Comparison of ENCODE assay signal across 12 cellular contexts in genomic region chr15:90188914-90189748, GRCh38. TPM values are rescaled to one million over a fixed set of nuclear protein-coding genes. Genes with fewer than 3 reads are reported as not detected.
DNase-seq lines count a peak whose midpoint lies in the region; ATAC-seq, FAIRE-seq and TF ChIP-seq lines count a peak whose summit lies in the region.
"Had no signal": no experiment of that assay in that cellular context is flagged by ENCODE, and none has a peak within 500 bp of the region (broad histone marks: within the 10 kb centered on the region; RNA-seq: fewer than 3 reads in every experiment).

No MANE protein-coding gene starts in this region.

- WGBS in GM12878 (ENCODE audit: insufficient coverage, insufficient replicate concordance, low lambda C conversion rate, missing lambda C conversion rate): 66% methylated on average over 8 of the region's 8 CpGs
- WGBS in prostate gland: 86% methylated on average over 8 of the region's 8 CpGs

- TF ChIP-seq CTCF in GM12878 (IDR thresholded peaks at IDR 0.05 in 2 of 3, conservative IDR thresholded peaks at IDR 0.05 in 1 of 3; ENCODE audit: control insufficient read depth in 2 of 3, extremely low read depth in 1 of 3, insufficient read depth in 1 of 3, low read depth in 3 of 3, low read length in 3 of 3): no peak
- no peak for TF ChIP-seq CTCF in prostate gland (IDR thresholded peaks at IDR 0.05)
- TF ChIP-seq CTCF in mesothelial cell of epicardium (IDR thresholded peaks at IDR 0.05; ENCODE audit: unreplicated experiment): no peak

- intact Hi-C loops in GM12878 (cut with micrococcal nuclease; ENCODE audit: unreplicated experiment): no loop called here
- intact Hi-C loops in prostate gland (cut with DNase I): no loop called here

- RAD21 ChIA-PET in GM12878 (lab: Charles Lee; ENCODE audit: unreplicated experiment): interaction anchor here (0.9 to 1.6 kb wide), 4 partner anchors 12 to 45 kb away, joined by 3 to 5 read pairs (median 4); partner anchors contain the start of gene GDPGP1

- SMC1A ChIA-PET in GM12878 (lab: Charles Lee; ENCODE audit: uncharacterized antibody, unreplicated experiment): interaction anchor here (1.1 to 5.3 kb wide), 8 partner anchors 10 to 98 kb away, joined by 3 to 47 read pairs (median 6); partner anchors contain the start of genes CIB1, GDPGP1 and SEMA4B

- FAIRE-seq in GM12891 (lab: Jason Lieb, UNC) (no peak), GM12878 (lab: Jason Lieb, UNC) (no peak)

- no peak overlapping the region for H3K4me2 ChIP-seq in GM12878 (ENCODE audit: control insufficient read depth, insufficient read depth)

- no peak for TF ChIP-seq EP300 in GM12878 (IDR thresholded peaks at IDR 0.05; ENCODE audit: borderline replicate concordance in 1 of 2, control insufficient read depth in 1 of 2, low read depth in 2 of 2, low read length in 2 of 2)

- CTCF ChIA-PET in GM12878 (lab: Yijun Ruan, JAX): interaction anchor here (1.0 to 4.1 kb wide), 7 partner anchors 12 to 44 kb away, joined by 3 to 22 read pairs (median 4); partner anchors contain the start of gene SEMA4B
- CTCF ChIA-PET in activated CD8-positive, alpha-beta memory T cell treated with anti-CD3 and anti-CD28 coated beads, Interleukin-2, amount 10 ng/mL, durations not matched to agents 7 days and 5 days (lab: Charles Lee): interaction anchor here (0.6 to 1.7 kb wide), 2 partner anchors 12 to 143 kb away, joined by 5 to 6 read pairs; partner anchors contain the start of gene SEMA4B

- no peak overlapping the region for H3K4me3 ChIP-seq in GM12878
- no peak overlapping the region for H3K4me3 ChIP-seq in prostate gland

- DNase-seq in GM12891 (ENCODE audit: insufficient read length, low spot score) (no peak), NAMALWA (ENCODE audit: low spot score) (peak; percentile 30), GM12878 (ENCODE audit: low read depth, low spot score) (no peak), prostate gland (ENCODE audit: low spot score) (no peak), NCI-H2081 (lab: John Stamatoyannopoulos, UW) (no peak), mesothelial cell of epicardium (ENCODE audit: low spot score in 2 of 2, unreplicated experiment in 2 of 2) (no peak), amygdala (lab: John Stamatoyannopoulos, UW) (no peak)
- DNase-seq in activated CD8-positive, alpha-beta memory T cell treated with anti-CD3 and anti-CD28 coated beads, Interleukin-2, amount 10 ng/mL, durations not matched to agents 7 days and 5 days: no peak
- DNase-seq: activated CD4-positive, alpha-beta T cell treated with anti-CD3 and anti-CD28 coated beads, Interleukin-2, amount 10 ng/mL, durations not matched to agents 7 days and 5 days; activated gamma-delta T cell treated with Interleukin-2 at 50 U/mL for 16 hours; NCI-H1417; SW 1271 had no signal

- no peak overlapping the region for H2AFZ ChIP-seq in GM12878 (ENCODE audit: control insufficient read depth, low read depth, low read length)

- peaks cover 45% of the 10 kb centered on the region for H3K4me1 ChIP-seq in GM12878 (ENCODE audit: control insufficient read depth, insufficient read depth, low read length)
- H3K4me1 ChIP-seq in prostate gland (replicated peaks): peaks cover 22% of the 10 kb centered on the region

- H3K27me3 ChIP-seq in GM12878 (replicated peaks in 1 of 2; ENCODE audit: control insufficient read depth in 2 of 2, insufficient read depth in 2 of 2, low read length in 1 of 2) (no peaks in the 10 kb centered on the region), prostate gland (replicated peaks; ENCODE audit: insufficient read depth) (no peaks in the 10 kb centered on the region)

- in situ Hi-C loops in GM12878 (cut with MboI): no loop called here

- H3K9ac ChIP-seq in GM12878 (ENCODE audit: control insufficient read depth, insufficient read depth, low read length): no peak overlapping the region

- no peak for ATAC-seq in GM12878
- no peak for ATAC-seq in activated CD8-positive, alpha-beta memory T cell treated with anti-CD3 and anti-CD28 coated beads, Interleukin-2, amount 10 ng/mL, durations not matched to agents 7 days and 5 days

- H3K27me3 Mint-ChIP-seq in activated CD8-positive, alpha-beta memory T cell treated with anti-CD3 and anti-CD28 coated beads, Interleukin-2, amount 10 ng/mL, durations not matched to agents 7 days and 5 days: no peaks in the 10 kb centered on the region
- no peaks in the 10 kb centered on the region for H3K27me3 Mint-ChIP-seq in mesothelial cell of epicardium (ENCODE audit: low read depth)
- H3K27me3 Mint-ChIP-seq: activated CD4-positive, alpha-beta T cell treated with anti-CD3 and anti-CD28 coated beads, Interleukin-2, amount 10 ng/mL, durations not matched to agents 7 days and 5 days had no signal

- H3K27ac ChIP-seq in GM12878 (ENCODE audit: control insufficient read depth, insufficient read depth): no peak overlapping the region
- H3K27ac ChIP-seq in prostate gland: peak overlapping the region; percentile 75 to 99

- POLR2A ChIA-PET in GM12878 (lab: Charles Lee): interaction anchor here (0.8 to 6.0 kb wide), 6 partner anchors 8 to 26 kb away, joined by 3 to 101 read pairs (median 5); partner anchors contain the start of gene SEMA4B

- peaks cover 34% of the 10 kb centered on the region for H3K4me1 Mint-ChIP-seq in activated CD8-positive, alpha-beta memory T cell treated with anti-CD3 and anti-CD28 coated beads, Interleukin-2, amount 10 ng/mL, durations not matched to agents 7 days and 5 days
- H3K4me1 Mint-ChIP-seq in mesothelial cell of epicardium: peaks cover 22% of the 10 kb centered on the region

- H3K36me3 ChIP-seq in GM12878 (ENCODE audit: control insufficient read depth in 2 of 2, insufficient read depth in 2 of 2, low read length in 1 of 2): 0 out of 4 replicates have a peak, but pooled peaks cover 0 to 2% of the 10 kb centered on the region in 2 experiments
- H3K36me3 ChIP-seq in prostate gland: no peaks in the 10 kb centered on the region

- TF ChIP-seq POLR2A in GM12891 (IDR thresholded peaks at IDR 0.05; ENCODE audit: low read depth, low read length) (no peak), GM12878 (IDR thresholded peaks at IDR 0.05; ENCODE audit: low read depth, low read length) (no peak), prostate gland (IDR thresholded peaks at IDR 0.05) (no peak)

- H4K20me1 ChIP-seq in GM12878 (ENCODE audit: control insufficient read depth, insufficient read depth): no peaks in the 10 kb centered on the region

- H3K36me3 Mint-ChIP-seq in activated CD8-positive, alpha-beta memory T cell treated with anti-CD3 and anti-CD28 coated beads, Interleukin-2, amount 10 ng/mL, durations not matched to agents 7 days and 5 days: no peaks in the 10 kb centered on the region
- peaks cover 2% of the 10 kb centered on the region for H3K36me3 Mint-ChIP-seq in mesothelial cell of epicardium

- no peak overlapping the region for H3K4me3 Mint-ChIP-seq in activated CD8-positive, alpha-beta memory T cell treated with anti-CD3 and anti-CD28 coated beads, Interleukin-2, amount 10 ng/mL, durations not matched to agents 7 days and 5 days
- H3K4me3 Mint-ChIP-seq in mesothelial cell of epicardium: no peak overlapping the region
- H3K4me3 Mint-ChIP-seq: activated CD4-positive, alpha-beta T cell treated with anti-CD3 and anti-CD28 coated beads, Interleukin-2, amount 10 ng/mL, durations not matched to agents 7 days and 5 days had no signal

- H3K27ac Mint-ChIP-seq in activated CD8-positive, alpha-beta memory T cell treated with anti-CD3 and anti-CD28 coated beads, Interleukin-2, amount 10 ng/mL, durations not matched to agents 7 days and 5 days: no peak overlapping the region
- no peak overlapping the region for H3K27ac Mint-ChIP-seq in mesothelial cell of epicardium
- H3K27ac Mint-ChIP-seq: activated CD4-positive, alpha-beta T cell treated with anti-CD3 and anti-CD28 coated beads, Interleukin-2, amount 10 ng/mL, durations not matched to agents 7 days and 5 days had no signal

- BruUV-seq in GM12878 (replicated peaks; lab: Mats Ljungman, UMichigan): no TSS peak

- no peaks in the 10 kb centered on the region for H3K9me3 Mint-ChIP-seq in activated CD8-positive, alpha-beta memory T cell treated with anti-CD3 and anti-CD28 coated beads, Interleukin-2, amount 10 ng/mL, durations not matched to agents 7 days and 5 days (ENCODE audit: low read depth)
- no peaks in the 10 kb centered on the region for H3K9me3 Mint-ChIP-seq in mesothelial cell of epicardium
- H3K9me3 Mint-ChIP-seq: activated CD4-positive, alpha-beta T cell treated with anti-CD3 and anti-CD28 coated beads, Interleukin-2, amount 10 ng/mL, durations not matched to agents 7 days and 5 days had no signal

- H3K9me3 ChIP-seq in GM12878 (replicated peaks; ENCODE audit: control insufficient read depth, insufficient read depth, low read length) (no peaks in the 10 kb centered on the region), prostate gland (no peaks in the 10 kb centered on the region)

- TF ChIP-seq RAD21 in GM12878 (IDR thresholded peaks at IDR 0.05; ENCODE audit: insufficient read depth, low read depth, low read length): no peak

- H3K79me2 ChIP-seq in GM12878 (ENCODE audit: control insufficient read depth, insufficient read depth, low read length): peaks cover 8% of the 10 kb centered on the region; the same call in 1 of the 2 replicates

RNA-seq across cellular contexts. Expression of gene SEMA4B, which starts 12.0 kb away (rescaled TPM):
- 8.2 TPM for polyA plus RNA-seq in GM12891 (2012; ENCODE audit: low read depth, missing spikeins)
- total RNA-seq in GM12878 (2013; cell fraction: nucleolus; rRNA removed): 76.9 and 77.1 TPM in 2 replicates
- total RNA-seq in GM12878 (2014; rRNA removed) (10.4 and 13.4 TPM in 2 replicates), GM12878 (2014; rRNA removed; fragmentation: Illumina TruSeq; extraction: Trizol) (7.7 and 8.8 TPM in 2 replicates), GM12878 (2021) (23.5 and 26.0 TPM in 2 replicates), prostate gland (10 to 100 TPM; 96.1 to 99.6 TPM), mesothelial cell of epicardium (32.3 to 37.7 TPM (median 35.4 TPM) in 3 replicates)
- 5.7 TPM for polyA plus RNA-seq in GM12878 (2011; ENCODE audit: low read depth)
- polyA plus RNA-seq in GM12878 (2011; rRNA removed) (3.9 and 8.7 TPM in 2 replicates), GM12878 (2014; fragmentation: Illumina TruSeq; extraction: Trizol) (3.7 and 8.1 TPM in 2 replicates), GM12878 (2014; fragmentation: Nextera tagmentation; extraction: Ambion mirVana) (1 to 10 TPM in 1 of 2 experiments, under 1 TPM in 1; 0.87 to 1.4 TPM), GM12878 (2014; rRNA removed) (16.3 and 18.1 TPM in 2 replicates), GM12878 (2016; fragmentation: Nextera tagmentation; extraction: Ambion mirVana) (10 to 100 TPM in 1 of 2 experiments, 1 to 10 TPM in 1; 10.0 to 10.8 TPM)
- 9.1 and 11.6 TPM in 2 replicates for polyA plus RNA-seq in GM12878 (2011; cell fraction: cytosol; rRNA removed)
- 40.5 and 46.0 TPM in 2 replicates for polyA plus RNA-seq in GM12878 (2011; cell fraction: nucleus; rRNA removed)
- polyA plus RNA-seq in GM12878 (2012): 12.4 and 13.5 TPM in 2 replicates
- polyA minus RNA-seq in GM12878 (2011; rRNA and poly(A)+ RNA removed): 18.4 and 36.0 TPM in 2 replicates
- polyA minus RNA-seq in GM12878 (2011; cell fraction: cytosol; rRNA and poly(A)+ RNA removed): 6.4 and 14.2 TPM in 2 replicates
- 13.7 and 25.4 TPM in 2 replicates for polyA minus RNA-seq in GM12878 (2011; cell fraction: nucleus; rRNA and poly(A)+ RNA removed)
- total RNA-seq in activated CD8-positive, alpha-beta memory T cell treated with anti-CD3 and anti-CD28 coated beads, Interleukin-2, amount 10 ng/mL, durations not matched to agents 7 days and 5 days: 10 to 100 TPM in 1 of 2 experiments, 1 to 10 TPM in 1; 6.0 to 13.8 TPM

RNA-seq across cellular contexts. Expression of gene CIB1, which starts 44.6 kb away (rescaled TPM):
- polyA plus RNA-seq in GM12891 (2012; ENCODE audit: low read depth, missing spikeins): 88.7 TPM
- total RNA-seq in GM12878 (2013; cell fraction: nucleolus; rRNA removed): 10.1 and 10.3 TPM in 2 replicates
- 67.1 and 73.8 TPM in 2 replicates for total RNA-seq in GM12878 (2014; rRNA removed)
- 51.4 and 53.0 TPM in 2 replicates for total RNA-seq in GM12878 (2014; rRNA removed; fragmentation: Illumina TruSeq; extraction: Trizol)
- 80.8 and 88.8 TPM in 2 replicates for total RNA-seq in GM12878 (2021)
- polyA plus RNA-seq in GM12878 (2011; ENCODE audit: low read depth): 55.1 TPM
- 78.5 and 155 TPM in 2 replicates for polyA plus RNA-seq in GM12878 (2011; rRNA removed)
- polyA plus RNA-seq in GM12878 (2011; cell fraction: cytosol; rRNA removed): 207 and 248 TPM in 2 replicates
- 114 and 156 TPM in 2 replicates for polyA plus RNA-seq in GM12878 (2011; cell fraction: nucleus; rRNA removed)
- polyA plus RNA-seq in GM12878 (2012): 109 and 142 TPM in 2 replicates
- polyA plus RNA-seq in GM12878 (2014; fragmentation: Illumina TruSeq; extraction: Trizol): 42.7 and 83.0 TPM in 2 replicates
- 10 to 100 TPM; 10.8 to 42.5 TPM for polyA plus RNA-seq in GM12878 (2014; fragmentation: Nextera tagmentation; extraction: Ambion mirVana)
- 141 and 142 TPM in 2 replicates for polyA plus RNA-seq in GM12878 (2014; rRNA removed)
- polyA plus RNA-seq in GM12878 (2016; fragmentation: Nextera tagmentation; extraction: Ambion mirVana): 100 to 1,000 TPM; 128 to 134 TPM
- polyA minus RNA-seq in GM12878 (2011; rRNA and poly(A)+ RNA removed): 57.2 and 93.1 TPM in 2 replicates
- polyA minus RNA-seq in GM12878 (2011; cell fraction: cytosol; rRNA and poly(A)+ RNA removed): 17.9 and 31.4 TPM in 2 replicates
- 11.7 and 13.8 TPM in 2 replicates for polyA minus RNA-seq in GM12878 (2011; cell fraction: nucleus; rRNA and poly(A)+ RNA removed)
- total RNA-seq in prostate gland: 100 to 1,000 TPM in 1 of 2 donors, 10 to 100 TPM in 1; 48.3 to 104 TPM
- total RNA-seq in activated CD8-positive, alpha-beta memory T cell treated with anti-CD3 and anti-CD28 coated beads, Interleukin-2, amount 10 ng/mL, durations not matched to agents 7 days and 5 days: 100 to 1,000 TPM; 120 to 127 TPM
- 16.9 to 18.1 TPM (median 17.6 TPM) in 3 replicates for total RNA-seq in mesothelial cell of epicardium

RNA-seq across cellular contexts. Expression of gene GDPGP1, which starts 44.9 kb away (rescaled TPM):
- 2.0 TPM for polyA plus RNA-seq in GM12891 (2012; ENCODE audit: low read depth, missing spikeins)
- 14.4 and 14.8 TPM in 2 replicates for total RNA-seq in GM12878 (2013; cell fraction: nucleolus; rRNA removed)
- total RNA-seq in GM12878 (2014; rRNA removed) (5.2 and 5.6 TPM in 2 replicates), GM12878 (2014; rRNA removed; fragmentation: Illumina TruSeq; extraction: Trizol) (2.7 and 3.5 TPM in 2 replicates), GM12878 (2021) (7.8 and 8.9 TPM in 2 replicates), prostate gland (10 to 100 TPM; 15.4 to 21.5 TPM), mesothelial cell of epicardium (8.0 to 9.2 TPM (median 8.4 TPM) in 3 replicates)
- polyA plus RNA-seq in GM12878 (2011; ENCODE audit: low read depth): 1.8 TPM
- polyA plus RNA-seq in GM12878 (2011; rRNA removed) (1.5 and 3.2 TPM in 2 replicates), GM12878 (2014; fragmentation: Illumina TruSeq; extraction: Trizol) (0.90 and 2.2 TPM in 2 replicates), GM12878 (2014; fragmentation: Nextera tagmentation; extraction: Ambion mirVana) (under 1 TPM; 0.68 to 0.85 TPM), GM12878 (2014; rRNA removed) (4.3 TPM in 2 replicates), GM12878 (2016; fragmentation: Nextera tagmentation; extraction: Ambion mirVana) (1 to 10 TPM; 2.1 to 3.8 TPM)
- 3.5 and 3.8 TPM in 2 replicates for polyA plus RNA-seq in GM12878 (2011; cell fraction: cytosol; rRNA removed)
- polyA plus RNA-seq in GM12878 (2011; cell fraction: nucleus; rRNA removed): 7.7 and 7.9 TPM in 2 replicates
- polyA plus RNA-seq in GM12878 (2012): 2.5 and 2.6 TPM in 2 replicates
- 7.0 and 18.5 TPM in 2 replicates for polyA minus RNA-seq in GM12878 (2011; rRNA and poly(A)+ RNA removed)
- 1.7 and 4.5 TPM in 2 replicates for polyA minus RNA-seq in GM12878 (2011; cell fraction: cytosol; rRNA and poly(A)+ RNA removed)
- 13.9 and 18.6 TPM in 2 replicates for polyA minus RNA-seq in GM12878 (2011; cell fraction: nucleus; rRNA and poly(A)+ RNA removed)
- 1 to 10 TPM; 7.0 to 9.8 TPM for total RNA-seq in activated CD8-positive, alpha-beta memory T cell treated with anti-CD3 and anti-CD28 coated beads, Interleukin-2, amount 10 ng/mL, durations not matched to agents 7 days and 5 days
